Comparison of ENCODE assay signal across 24 cellular contexts in the genomic region with DNA sequence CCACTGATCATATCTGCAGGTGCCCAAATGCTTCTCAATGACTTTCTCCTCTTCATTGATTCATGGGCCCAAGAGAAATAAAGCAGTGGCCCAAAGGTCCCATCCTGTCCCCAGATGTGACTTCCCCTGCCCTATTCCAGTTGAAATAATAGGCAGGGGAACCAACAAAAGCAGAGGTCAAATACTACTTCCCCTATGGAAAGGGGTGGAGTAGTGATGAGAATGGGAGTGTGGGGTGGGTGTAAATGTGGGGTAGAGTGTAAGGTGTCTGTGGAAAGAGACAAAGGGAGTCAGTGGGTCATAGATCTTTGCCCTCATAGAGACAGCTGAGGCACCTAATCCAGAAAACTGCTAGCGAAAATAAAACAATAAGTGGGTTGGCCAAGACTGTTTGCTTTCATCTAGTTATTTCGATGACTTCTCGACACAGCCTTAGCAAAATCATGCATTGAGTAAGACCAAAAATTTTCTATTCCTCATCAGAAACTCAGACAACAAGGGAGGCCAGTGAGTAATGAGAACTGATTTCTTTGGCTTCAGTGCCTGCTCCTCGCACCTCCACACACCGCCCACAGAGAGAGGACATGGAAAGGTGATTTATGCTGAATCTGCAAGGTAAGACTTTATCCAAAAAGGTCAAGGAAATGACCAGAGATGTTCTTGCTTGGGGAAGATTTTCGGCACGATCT. TPM values are rescaled to one million over a fixed set of nuclear protein-coding genes. Genes with fewer than 3 reads are reported as not detected.
"Had no signal": no experiment of that assay in that cellular context is flagged by ENCODE, and none has a peak within 500 bp of the region (broad histone marks: within the 10 kb centered on the region; RNA-seq: fewer than 3 reads in every experiment).

No MANE protein-coding gene starts in this region.

- H3K79me2 ChIP-seq: hepatocyte had no signal

- H3K9me3 ChIP-seq: colonic mucosa, ovary, right lobe of liver, spleen, thoracic aorta had no signal

- H3K4me3 ChIP-seq: colonic mucosa, hepatocyte, ovary, right lobe of liver, spleen, thoracic aorta had no signal

- H3K4me2 ChIP-seq: hepatocyte had no signal

- H3K27ac ChIP-seq: colonic mucosa, hepatocyte, ovary, right lobe of liver, spleen, thoracic aorta had no signal

- H3K27me3 ChIP-seq: colonic mucosa, hepatocyte, ovary, right lobe of liver, spleen had no signal

- H3K4me1 ChIP-seq: colonic mucosa, right lobe of liver had no signal

- DNase-seq: activated B cell treated with CpG ODN at 0.5 μM for 24 hours; activated CD4-positive, alpha-beta T cell treated with anti-CD3 and anti-CD28 coated beads for 48 hours; activated CD8-positive, alpha-beta memory T cell treated with anti-CD3 and anti-CD28 coated beads, Interleukin-2, amount 50 U/mL, for 48 hours; activated naive CD4-positive, alpha-beta T cell treated with Interleukin-2 at 50 U/mL for 16 hours; aorta; colonic mucosa; kidney; ovary; right lobe of liver; spleen; stimulated activated naive CD8-positive, alpha-beta T cell treated with anti-CD3 and anti-CD28 coated beads, Interleukin-15, amount 100 ng/mL, for 72 hours; SW 1271 had no signal

- H3K36me3 ChIP-seq: colonic mucosa, ovary, right lobe of liver, spleen, thoracic aorta had no signal

- ATAC-seq: esophagus mucosa; right lobe of liver; stimulated activated naive CD8-positive, alpha-beta T cell treated with anti-CD3 and anti-CD28 coated beads, Interleukin-15, amount 100 ng/mL, for 72 hours had no signal

- H2AFZ ChIP-seq: hepatocyte had no signal

RNA-seq across cellular contexts. Expression of gene IL22, which starts 10.9 kb away (rescaled TPM):
- total RNA-seq: activated B cell treated with CpG ODN at 0.5 μM for 24 hours; aorta; cardiac septum; colonic mucosa; fibroblast of villous mesenchyme; glomerular endothelial cell; hepatocyte; kidney; liver; mesothelial cell of epicardium; ovary; pulmonary artery endothelial cell; right lobe of liver; spleen; T-helper 2 cell treated with Interferon-gamma antibody and Interleukin-4, amounts not matched to agents 100 ng/mL and 5 ng/mL, for 36 hours; thoracic aorta; urinary bladder had no signal
- polyA plus RNA-seq: aorta, hepatocyte, liver, neural cell, ovary, spleen, urinary bladder had no signal

RNA-seq across cellular contexts. Expression of gene IL26, which starts 38.7 kb away (rescaled TPM):
- total RNA-seq: activated B cell treated with CpG ODN at 0.5 μM for 24 hours, aorta, cardiac septum, colonic mucosa, esophagus mucosa, fibroblast of villous mesenchyme, glomerular endothelial cell, hepatocyte, kidney, liver, mesothelial cell of epicardium, ovary, pulmonary artery endothelial cell, right lobe of liver, thoracic aorta, urinary bladder had no signal
- polyA plus RNA-seq: aorta, hepatocyte, liver, neural cell, ovary, spleen had no signal
